Comparison of ENCODE assay signal across 1 cellular context in the genomic region with DNA sequence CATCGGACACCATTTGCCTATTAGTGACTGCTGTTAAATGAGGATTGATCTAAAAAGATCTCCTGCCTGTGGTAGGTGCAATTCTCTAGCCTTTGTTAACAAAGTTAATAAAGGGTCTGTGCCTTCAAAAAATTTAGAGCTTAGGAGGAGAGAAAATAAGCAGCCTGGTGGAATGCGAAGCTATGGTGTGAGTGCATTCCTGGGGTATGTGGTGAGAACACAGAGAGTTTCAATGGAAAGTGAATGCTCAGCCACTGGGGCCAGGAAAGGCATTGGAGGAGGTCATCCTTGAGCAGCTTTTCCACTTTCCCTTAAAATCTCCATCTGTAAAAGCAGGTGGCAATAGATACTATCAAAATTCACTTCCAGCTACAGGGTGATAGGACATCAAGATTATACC.
TF ChIP-seq lines count a peak whose summit lies in the region.

No MANE protein-coding gene starts in this region.

TF ChIP-seq in GM23338, 12 proteins besides CTCF, POLR2A, EP300 and RAD21 (continued from another document):
- TF ChIP-seq STAT1 (IDR thresholded peaks at IDR 0.05; ENCODE audit: unreplicated experiment) (no peak), EZH2phosphoT487 (IDR thresholded peaks at IDR 0.05; ENCODE audit: unreplicated experiment) (no peak), POLR2AphosphoS5 (IDR thresholded peaks at IDR 0.05; ENCODE audit: low read depth) (no peak), EZH2 (IDR thresholded peaks at IDR 0.05; ENCODE audit: low read depth, unreplicated experiment) (no peak), ZNF114 (CRISPR knock-in tag; IDR thresholded peaks at IDR 0.05) (no peak)
- TF ChIP-seq, protein P1, sequence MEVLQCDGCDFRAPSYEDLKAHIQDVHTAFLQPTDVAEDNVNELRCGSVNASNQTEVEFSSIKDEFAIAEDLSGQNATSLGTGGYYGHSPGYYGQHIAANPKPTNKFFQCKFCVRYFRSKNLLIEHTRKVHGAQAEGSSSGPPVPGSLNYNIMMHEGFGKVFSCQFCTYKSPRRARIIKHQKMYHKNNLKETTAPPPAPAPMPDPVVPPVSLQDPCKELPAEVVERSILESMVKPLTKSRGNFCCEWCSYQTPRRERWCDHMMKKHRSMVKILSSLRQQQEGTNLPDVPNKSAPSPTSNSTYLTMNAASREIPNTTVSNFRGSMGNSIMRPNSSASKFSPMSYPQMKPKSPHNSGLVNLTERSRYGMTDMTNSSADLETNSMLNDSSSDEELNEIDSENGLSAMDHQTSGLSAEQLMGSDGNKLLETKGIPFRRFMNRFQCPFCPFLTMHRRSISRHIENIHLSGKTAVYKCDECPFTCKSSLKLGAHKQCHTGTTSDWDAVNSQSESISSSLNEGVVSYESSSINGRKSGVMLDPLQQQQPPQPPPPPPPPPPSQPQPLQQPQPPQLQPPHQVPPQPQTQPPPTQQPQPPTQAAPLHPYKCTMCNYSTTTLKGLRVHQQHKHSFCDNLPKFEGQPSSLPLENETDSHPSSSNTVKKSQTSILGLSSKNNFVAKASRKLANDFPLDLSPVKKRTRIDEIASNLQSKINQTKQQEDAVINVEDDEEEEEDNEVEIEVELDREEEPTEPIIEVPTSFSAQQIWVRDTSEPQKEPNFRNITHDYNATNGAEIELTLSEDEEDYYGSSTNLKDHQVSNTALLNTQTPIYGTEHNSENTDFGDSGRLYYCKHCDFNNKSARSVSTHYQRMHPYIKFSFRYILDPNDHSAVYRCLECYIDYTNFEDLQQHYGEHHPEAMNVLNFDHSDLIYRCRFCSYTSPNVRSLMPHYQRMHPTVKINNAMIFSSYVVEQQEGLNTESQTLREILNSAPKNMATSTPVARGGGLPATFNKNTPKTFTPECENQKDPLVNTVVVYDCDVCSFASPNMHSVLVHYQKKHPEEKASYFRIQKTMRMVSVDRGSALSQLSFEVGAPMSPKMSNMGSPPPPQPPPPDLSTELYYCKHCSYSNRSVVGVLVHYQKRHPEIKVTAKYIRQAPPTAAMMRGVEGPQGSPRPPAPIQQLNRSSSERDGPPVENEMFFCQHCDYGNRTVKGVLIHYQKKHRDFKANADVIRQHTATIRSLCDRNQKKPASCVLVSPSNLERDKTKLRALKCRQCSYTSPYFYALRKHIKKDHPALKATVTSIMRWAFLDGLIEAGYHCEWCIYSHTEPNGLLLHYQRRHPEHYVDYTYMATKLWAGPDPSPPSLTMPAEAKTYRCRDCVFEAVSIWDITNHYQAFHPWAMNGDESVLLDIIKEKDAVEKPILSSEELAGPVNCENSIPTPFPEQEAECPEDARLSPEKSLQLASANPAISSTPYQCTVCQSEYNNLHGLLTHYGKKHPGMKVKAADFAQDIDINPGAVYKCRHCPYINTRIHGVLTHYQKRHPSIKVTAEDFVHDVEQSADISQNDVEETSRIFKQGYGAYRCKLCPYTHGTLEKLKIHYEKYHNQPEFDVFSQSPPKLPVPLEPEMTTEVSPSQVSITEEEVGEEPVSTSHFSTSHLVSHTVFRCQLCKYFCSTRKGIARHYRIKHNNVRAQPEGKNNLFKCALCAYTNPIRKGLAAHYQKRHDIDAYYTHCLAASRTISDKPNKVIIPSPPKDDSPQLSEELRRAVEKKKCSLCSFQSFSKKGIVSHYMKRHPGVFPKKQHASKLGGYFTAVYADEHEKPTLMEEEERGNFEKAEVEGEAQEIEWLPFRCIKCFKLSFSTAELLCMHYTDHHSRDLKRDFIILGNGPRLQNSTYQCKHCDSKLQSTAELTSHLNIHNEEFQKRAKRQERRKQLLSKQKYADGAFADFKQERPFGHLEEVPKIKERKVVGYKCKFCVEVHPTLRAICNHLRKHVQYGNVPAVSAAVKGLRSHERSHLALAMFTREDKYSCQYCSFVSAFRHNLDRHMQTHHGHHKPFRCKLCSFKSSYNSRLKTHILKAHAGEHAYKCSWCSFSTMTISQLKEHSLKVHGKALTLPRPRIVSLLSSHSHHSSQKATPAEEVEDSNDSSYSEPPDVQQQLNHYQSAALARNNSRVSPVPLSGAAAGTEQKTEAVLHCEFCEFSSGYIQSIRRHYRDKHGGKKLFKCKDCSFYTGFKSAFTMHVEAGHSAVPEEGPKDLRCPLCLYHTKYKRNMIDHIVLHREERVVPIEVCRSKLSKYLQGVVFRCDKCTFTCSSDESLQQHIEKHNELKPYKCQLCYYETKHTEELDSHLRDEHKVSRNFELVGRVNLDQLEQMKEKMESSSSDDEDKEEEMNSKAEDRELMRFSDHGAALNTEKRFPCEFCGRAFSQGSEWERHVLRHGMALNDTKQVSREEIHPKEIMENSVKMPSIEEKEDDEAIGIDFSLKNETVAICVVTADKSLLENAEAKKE (CRISPR knock-in tag; IDR thresholded peaks at IDR 0.05), result no peak
